ENCODE assay signal across 16 cellular contexts in genomic region chr11:36374726-36375125, GRCh38.
"Had no signal": no experiment of that assay in that cellular context is flagged by ENCODE, and none has a peak within 500 bp of the region (broad histone marks: within the 10 kb centered on the region; RNA-seq: fewer than 3 reads in every experiment).

No MANE protein-coding gene starts in this region.

- DNase-seq: activated CD4-positive, alpha-beta T cell treated with anti-CD3 and anti-CD28 coated beads for 1 hour; activated gamma-delta T cell; cortex of kidney; effector CD4-positive, alpha-beta T cell; gastrocnemius medialis; kidney; nucleus accumbens; posterior cingulate gyrus; sigmoid colon; stimulated activated naive CD4-positive, alpha-beta T cell treated with Interleukin-2 at 50 U/mL for 16 hours; substantia nigra; T1000; tibial artery had no signal

- H3K4me1 ChIP-seq: breast epithelium had no signal

- H3K36me3 ChIP-seq: ascending aorta, breast epithelium, gastrocnemius medialis, sigmoid colon, tibial artery had no signal

- H3K36me3 Mint-ChIP-seq: activated naive CD4-positive, alpha-beta T cell treated with anti-CD3 and anti-CD28 coated beads, Interleukin-2, amount 50 U/mL, for 24 hours had no signal

- H3K9me3 Mint-ChIP-seq: activated naive CD4-positive, alpha-beta T cell treated with anti-CD3 and anti-CD28 coated beads, Interleukin-2, amount 50 U/mL, for 24 hours had no signal

- H3K4me3 ChIP-seq: ascending aorta, breast epithelium, gastrocnemius medialis, sigmoid colon, tibial artery had no signal

- H3K27ac Mint-ChIP-seq: activated naive CD4-positive, alpha-beta T cell treated with anti-CD3 and anti-CD28 coated beads, Interleukin-2, amount 50 U/mL, for 24 hours had no signal

- H3K9me3 ChIP-seq: ascending aorta, breast epithelium, gastrocnemius medialis, sigmoid colon, tibial artery had no signal

- H3K27ac ChIP-seq: ascending aorta, breast epithelium, gastrocnemius medialis, sigmoid colon, tibial artery had no signal
